In genomic region chr7:82455295-82455694, GRCh38 we compare ENCODE assay signal across 38 cellular contexts. TPM values are rescaled to one million over a fixed set of nuclear protein-coding genes. Genes with fewer than 3 reads are reported as not detected.
"Had no signal": no experiment of that assay in that cellular context is flagged by ENCODE, and none has a peak within 500 bp of the region (broad histone marks: within the 10 kb centered on the region; RNA-seq: fewer than 3 reads in every experiment).

No MANE protein-coding gene starts in this region.

- H3K4me1 Mint-ChIP-seq: activated naive CD4-positive, alpha-beta T cell treated with anti-CD3 and anti-CD28 coated beads, Interleukin-2, amount 10 ng/mL, durations not matched to agents 7 days and 5 days; activated naive CD4-positive, alpha-beta T cell treated with anti-CD3 and anti-CD28 coated beads, Interleukin-2, amount 50 U/mL, for 24 hours; activated naive CD8-positive, alpha-beta T cell treated with anti-CD3 and anti-CD28 coated beads for 36 hours; activated naive CD8-positive, alpha-beta T cell treated with anti-CD3 and anti-CD28 coated beads, Interleukin-2, amount 10 ng/mL, durations not matched to agents 7 days and 5 days; activated naive CD8-positive, alpha-beta T cell treated with anti-CD3 and anti-CD28 coated beads, Interleukin-2, amount 50 U/mL, for 24 hours; activated T-helper 17 cell treated with anti-CD3 and anti-CD28 coated beads, Interleukin-2, amount 50 U/mL, for 72 hours; brain; central memory CD8-positive, alpha-beta T cell had no signal

- H3K9me3 ChIP-seq: adrenal gland, ascending aorta, body of pancreas, breast epithelium had no signal

- ATAC-seq: activated naive CD4-positive, alpha-beta T cell treated with anti-CD3 and anti-CD28 coated beads, Interleukin-2, amount 50 U/mL, for 72 hours; activated naive CD8-positive, alpha-beta T cell treated with anti-CD3 and anti-CD28 coated beads, Interleukin-2, amount 50 U/mL, for 24 hours; activated T-cell treated with anti-CD3 and anti-CD28 coated beads, Interleukin-2, amount 50 U/mL, for 4 hours; activated T-cell treated with anti-CD3 and anti-CD28 coated beads, Interleukin-2, amount 50 U/mL, for 72 hours; activated T-helper 17 cell treated with anti-CD3 and anti-CD28 coated beads, Interleukin-2, amount 50 U/mL, for 72 hours; body of pancreas had no signal

- H3K36me3 ChIP-seq: adrenal gland, ascending aorta, brain microvascular endothelial cell, breast epithelium, cardiac muscle cell had no signal

- DNase-seq: activated effector memory CD4-positive, alpha-beta T cell treated with anti-CD3 and anti-CD28 coated beads, Interleukin-2, amount 50 U/mL, for 16 hours; activated effector memory CD4-positive, alpha-beta T cell treated with Interleukin-2 at 50 U/mL for 16 hours; activated gamma-delta T cell; activated gamma-delta T cell treated with Interleukin-2 at 50 U/mL for 16 hours; activated naive CD4-positive, alpha-beta T cell; activated naive CD4-positive, alpha-beta T cell treated with anti-CD3 and anti-CD28 coated beads for 36 hours; activated naive CD4-positive, alpha-beta T cell treated with anti-CD3 and anti-CD28 coated beads, Interleukin-2, amount 10 ng/mL, durations not matched to agents 7 days and 5 days; activated naive CD4-positive, alpha-beta T cell treated with anti-CD3 and anti-CD28 coated beads, Interleukin-2, amount 50 U/mL, for 16 hours; activated naive CD4-positive, alpha-beta T cell treated with Interleukin-2 at 50 U/mL for 16 hours; activated naive CD8-positive, alpha-beta T cell treated with anti-CD3 and anti-CD28 coated beads for 36 hours; activated naive CD8-positive, alpha-beta T cell treated with anti-CD3 and anti-CD28 coated beads, Interleukin-2, amount 10 ng/mL, durations not matched to agents 7 days and 5 days; activated naive CD8-positive, alpha-beta T cell treated with anti-CD3 and anti-CD28 coated beads, Interleukin-2, amount 50 U/mL, for 24 hours; activated T-cell treated with anti-CD3 and anti-CD28 coated beads, Interleukin-2, amount 50 U/mL, for 1 hour; activated T-cell treated with anti-CD3 and anti-CD28 coated beads, Interleukin-2, amount 50 U/mL, for 24 hours; activated T-cell treated with anti-CD3 and anti-CD28 coated beads, Interleukin-2, amount 50 U/mL, for 4 hours; activated T-cell treated with anti-CD3 and anti-CD28 coated beads, Interleukin-2, amount 50 U/mL, for 48 hours; activated T-cell treated with anti-CD3 and anti-CD28 coated beads, Interleukin-2, amount 50 U/mL, for 72 hours; adrenal gland; amniotic stem cell; amygdala; anterior cingulate cortex; aorta; body of pancreas; brain microvascular endothelial cell; caudate nucleus; central memory CD4-positive, alpha-beta T cell; cerebellar nuclear complex had no signal

- H3K36me3 Mint-ChIP-seq: activated naive CD4-positive, alpha-beta T cell treated with anti-CD3 and anti-CD28 coated beads, Interleukin-2, amount 10 ng/mL, durations not matched to agents 7 days and 5 days; activated naive CD4-positive, alpha-beta T cell treated with anti-CD3 and anti-CD28 coated beads, Interleukin-2, amount 50 U/mL, for 24 hours; activated naive CD4-positive, alpha-beta T cell treated with anti-CD3 and anti-CD28 coated beads, Interleukin-2, amount 50 U/mL, for 72 hours; activated naive CD8-positive, alpha-beta T cell; activated naive CD8-positive, alpha-beta T cell treated with anti-CD3 and anti-CD28 coated beads for 36 hours; activated naive CD8-positive, alpha-beta T cell treated with anti-CD3 and anti-CD28 coated beads, Interleukin-2, amount 10 ng/mL, durations not matched to agents 7 days and 5 days; brain had no signal

- H3K4me3 ChIP-seq: adrenal gland, ascending aorta, body of pancreas, breast epithelium, cardiac muscle cell had no signal

- H3K27me3 Mint-ChIP-seq: activated naive CD4-positive, alpha-beta T cell treated with anti-CD3 and anti-CD28 coated beads, Interleukin-2, amount 10 ng/mL, durations not matched to agents 7 days and 5 days; activated naive CD4-positive, alpha-beta T cell treated with anti-CD3 and anti-CD28 coated beads, Interleukin-2, amount 50 U/mL, for 24 hours; activated T-helper 17 cell treated with anti-CD3 and anti-CD28 coated beads, Interleukin-2, amount 50 U/mL, for 72 hours; brain; central memory CD8-positive, alpha-beta T cell had no signal

- H3K27me3 ChIP-seq: adrenal gland, ascending aorta, body of pancreas, brain microvascular endothelial cell, breast epithelium, cardiac muscle cell had no signal

- H3K27ac Mint-ChIP-seq: activated naive CD4-positive, alpha-beta T cell treated with anti-CD3 and anti-CD28 coated beads for 36 hours; activated naive CD4-positive, alpha-beta T cell treated with anti-CD3 and anti-CD28 coated beads, Interleukin-2, amount 10 ng/mL, durations not matched to agents 7 days and 5 days; activated naive CD4-positive, alpha-beta T cell treated with anti-CD3 and anti-CD28 coated beads, Interleukin-2, amount 50 U/mL, for 24 hours; activated naive CD4-positive, alpha-beta T cell treated with anti-CD3 and anti-CD28 coated beads, Interleukin-2, amount 50 U/mL, for 72 hours; activated naive CD8-positive, alpha-beta T cell; activated naive CD8-positive, alpha-beta T cell treated with anti-CD3 and anti-CD28 coated beads for 36 hours; activated naive CD8-positive, alpha-beta T cell treated with anti-CD3 and anti-CD28 coated beads, Interleukin-2, amount 10 ng/mL, durations not matched to agents 7 days and 5 days; activated naive CD8-positive, alpha-beta T cell treated with anti-CD3 and anti-CD28 coated beads, Interleukin-2, amount 50 U/mL, for 24 hours; activated T-cell treated with anti-CD3 and anti-CD28 coated beads, Interleukin-2, amount 50 U/mL, for 24 hours; activated T-cell treated with anti-CD3 and anti-CD28 coated beads, Interleukin-2, amount 50 U/mL, for 72 hours; activated T-helper 1 cell treated with anti-CD3 and anti-CD28 coated beads, Interleukin-12 subunit alpha, Interleukin-12 subunit beta, Interleukin-2, Interleukin-4 antibody, amounts not matched to agents 30 ng/mL and 10 ng/mL and 1 ng/mL, durations not matched to agents 14 hours and 24 hours and 36 hours; activated T-helper 17 cell treated with anti-CD3 and anti-CD28 coated beads, Interleukin-2, amount 50 U/mL, for 72 hours; activated T-helper 2 cell treated with anti-CD3 and anti-CD28 coated beads, Interferon-gamma antibody, Interleukin-2, Interleukin-4, amounts not matched to agents 10 μg/mL and 5 μg/mL and 100 μg/mL, durations not matched to agents 14 hours and 24 hours and 36 hours; brain had no signal

- H3K9me3 Mint-ChIP-seq: activated naive CD4-positive, alpha-beta T cell treated with anti-CD3 and anti-CD28 coated beads, Interleukin-2, amount 10 ng/mL, durations not matched to agents 7 days and 5 days; activated naive CD4-positive, alpha-beta T cell treated with anti-CD3 and anti-CD28 coated beads, Interleukin-2, amount 50 U/mL, for 24 hours; activated naive CD8-positive, alpha-beta T cell treated with anti-CD3 and anti-CD28 coated beads for 36 hours; activated naive CD8-positive, alpha-beta T cell treated with anti-CD3 and anti-CD28 coated beads, Interleukin-2, amount 10 ng/mL, durations not matched to agents 7 days and 5 days; activated naive CD8-positive, alpha-beta T cell treated with anti-CD3 and anti-CD28 coated beads, Interleukin-2, amount 50 U/mL, for 24 hours; activated T-cell treated with anti-CD3 and anti-CD28 coated beads, Interleukin-2, amount 50 U/mL, for 24 hours; activated T-cell treated with anti-CD3 and anti-CD28 coated beads, Interleukin-2, amount 50 U/mL, for 4 hours; activated T-helper 1 cell treated with anti-CD3 and anti-CD28 coated beads, Interleukin-12 subunit alpha, Interleukin-12 subunit beta, Interleukin-2, Interleukin-4 antibody, amounts not matched to agents 30 ng/mL and 10 ng/mL and 1 ng/mL, durations not matched to agents 14 hours and 24 hours and 36 hours; activated T-helper 2 cell treated with anti-CD3 and anti-CD28 coated beads, Interferon-gamma antibody, Interleukin-2, Interleukin-4, amounts not matched to agents 10 μg/mL and 5 μg/mL and 100 μg/mL, durations not matched to agents 14 hours and 24 hours and 36 hours; brain had no signal

- H3K4me3 Mint-ChIP-seq: activated naive CD4-positive, alpha-beta T cell treated with anti-CD3 and anti-CD28 coated beads for 36 hours; activated naive CD4-positive, alpha-beta T cell treated with anti-CD3 and anti-CD28 coated beads, Interleukin-2, amount 10 ng/mL, durations not matched to agents 7 days and 5 days; activated naive CD4-positive, alpha-beta T cell treated with anti-CD3 and anti-CD28 coated beads, Interleukin-2, amount 50 U/mL, for 24 hours; activated naive CD8-positive, alpha-beta T cell; activated naive CD8-positive, alpha-beta T cell treated with anti-CD3 and anti-CD28 coated beads for 36 hours; activated naive CD8-positive, alpha-beta T cell treated with anti-CD3 and anti-CD28 coated beads, Interleukin-2, amount 10 ng/mL, durations not matched to agents 7 days and 5 days; activated naive CD8-positive, alpha-beta T cell treated with anti-CD3 and anti-CD28 coated beads, Interleukin-2, amount 50 U/mL, for 24 hours; activated T-cell treated with anti-CD3 and anti-CD28 coated beads, Interleukin-2, amount 50 U/mL, for 24 hours; activated T-cell treated with anti-CD3 and anti-CD28 coated beads, Interleukin-2, amount 50 U/mL, for 4 hours; activated T-cell treated with anti-CD3 and anti-CD28 coated beads, Interleukin-2, amount 50 U/mL, for 72 hours; activated T-helper 1 cell treated with anti-CD3 and anti-CD28 coated beads, Interleukin-12 subunit alpha, Interleukin-12 subunit beta, Interleukin-2, Interleukin-4 antibody, amounts not matched to agents 30 ng/mL and 10 ng/mL and 1 ng/mL, durations not matched to agents 14 hours and 24 hours and 36 hours; activated T-helper 17 cell treated with anti-CD3 and anti-CD28 coated beads, Interleukin-2, amount 50 U/mL, for 72 hours; brain; central memory CD8-positive, alpha-beta T cell had no signal

- H3K4me1 ChIP-seq: ascending aorta, body of pancreas, breast epithelium had no signal

- H3K27ac ChIP-seq: adrenal gland, ascending aorta, body of pancreas, brain microvascular endothelial cell, breast epithelium, cardiac muscle cell had no signal

RNA-seq across cellular contexts. Expression of gene CACNA2D1, which starts 11.7 kb away (rescaled TPM):
- total RNA-seq: activated naive CD4-positive, alpha-beta T cell treated with anti-CD3 and anti-CD28 coated beads for 36 hours; activated naive CD4-positive, alpha-beta T cell treated with anti-CD3 and anti-CD28 coated beads, Interleukin-2, amount 50 U/mL, for 72 hours; activated naive CD8-positive, alpha-beta T cell treated with anti-CD3 and anti-CD28 coated beads for 36 hours; activated naive CD8-positive, alpha-beta T cell treated with anti-CD3 and anti-CD28 coated beads, Interleukin-2, amount 10 ng/mL, durations not matched to agents 7 days and 5 days; activated T-helper 1 cell treated with anti-CD3 and anti-CD28 coated beads, Interleukin-12 subunit alpha, Interleukin-12 subunit beta, Interleukin-2, Interleukin-4 antibody, amounts not matched to agents 30 ng/mL and 10 ng/mL and 1 ng/mL, durations not matched to agents 14 hours and 24 hours and 36 hours; activated T-helper 17 cell treated with anti-CD3 and anti-CD28 coated beads, Interleukin-2, amount 50 U/mL, for 72 hours; activated T-helper 2 cell treated with anti-CD3 and anti-CD28 coated beads, Interferon-gamma antibody, Interleukin-2, Interleukin-4, amounts not matched to agents 10 μg/mL and 5 μg/mL and 100 μg/mL, durations not matched to agents 14 hours and 24 hours and 36 hours had no signal
